ENCODE assay signal across 29 cellular contexts in genomic region chr12:65302891-65303290, GRCh38. TPM values are rescaled to one million over a fixed set of nuclear protein-coding genes. Genes with fewer than 3 reads are reported as not detected.
"Had no signal": no experiment of that assay in that cellular context is flagged by ENCODE, and none has a peak within 500 bp of the region (broad histone marks: within the 10 kb centered on the region; RNA-seq: fewer than 3 reads in every experiment).

No MANE protein-coding gene starts in this region.

- H3K9me3 Mint-ChIP-seq: activated CD4-positive, alpha-beta memory T cell treated with anti-CD3 and anti-CD28 coated beads for 36 hours; activated CD4-positive, alpha-beta T cell treated with anti-CD3 and anti-CD28 coated beads, Interleukin-2, amount 10 ng/mL, durations not matched to agents 24 days and 14 days; activated naive CD4-positive, alpha-beta T cell treated with anti-CD3 and anti-CD28 coated beads, Interleukin-2, amount 10 ng/mL, durations not matched to agents 7 days and 5 days; activated naive CD4-positive, alpha-beta T cell treated with anti-CD3 and anti-CD28 coated beads, Interleukin-2, amount 50 U/mL, for 72 hours; activated naive CD8-positive, alpha-beta T cell treated with anti-CD3 and anti-CD28 coated beads, Interleukin-2, amount 10 ng/mL, durations not matched to agents 7 days and 5 days; activated T-helper 1 cell treated with anti-CD3 and anti-CD28 coated beads, Interleukin-12 subunit alpha, Interleukin-12 subunit beta, Interleukin-2, Interleukin-4 antibody, amounts not matched to agents 30 ng/mL and 10 ng/mL and 1 ng/mL, durations not matched to agents 14 hours and 24 hours and 36 hours; brain; central memory CD8-positive, alpha-beta T cell had no signal

- H3K36me3 ChIP-seq: ascending aorta, breast epithelium, cardiac muscle cell, colonic mucosa, esophagus squamous epithelium had no signal

- H3K9me3 ChIP-seq: ascending aorta, breast epithelium, colonic mucosa, esophagus squamous epithelium had no signal

- H3K27ac Mint-ChIP-seq: activated CD4-positive, alpha-beta memory T cell treated with anti-CD3 and anti-CD28 coated beads for 36 hours; activated CD4-positive, alpha-beta T cell treated with anti-CD3 and anti-CD28 coated beads for 36 hours; activated CD4-positive, alpha-beta T cell treated with anti-CD3 and anti-CD28 coated beads, Interleukin-2, amount 10 ng/mL, durations not matched to agents 24 days and 14 days; activated CD8-positive, alpha-beta memory T cell treated with anti-CD3 and anti-CD28 coated beads, Interleukin-2, amount 10 ng/mL, durations not matched to agents 7 days and 5 days; activated CD8-positive, alpha-beta T cell treated with anti-CD3 and anti-CD28 coated beads, Interleukin-2, amount 10 ng/mL, durations not matched to agents 7 days and 5 days; activated naive CD4-positive, alpha-beta T cell treated with anti-CD3 and anti-CD28 coated beads, Interleukin-2, amount 10 ng/mL, durations not matched to agents 7 days and 5 days; activated naive CD4-positive, alpha-beta T cell treated with anti-CD3 and anti-CD28 coated beads, Interleukin-2, amount 50 U/mL, for 72 hours; activated naive CD8-positive, alpha-beta T cell treated with anti-CD3 and anti-CD28 coated beads, Interleukin-2, amount 10 ng/mL, durations not matched to agents 7 days and 5 days; activated T-helper 1 cell treated with anti-CD3 and anti-CD28 coated beads, Interleukin-12 subunit alpha, Interleukin-12 subunit beta, Interleukin-2, Interleukin-4 antibody, amounts not matched to agents 30 ng/mL and 10 ng/mL and 1 ng/mL, durations not matched to agents 14 hours and 24 hours and 36 hours; brain had no signal

- ATAC-seq: activated CD4-positive, alpha-beta T cell treated with anti-CD3 and anti-CD28 coated beads for 36 hours; activated CD8-positive, alpha-beta memory T cell treated with anti-CD3 and anti-CD28 coated beads, Interleukin-2, amount 10 ng/mL, durations not matched to agents 7 days and 5 days; activated CD8-positive, alpha-beta T cell treated with anti-CD3 and anti-CD28 coated beads, Interleukin-2, amount 10 ng/mL, durations not matched to agents 7 days and 5 days; activated naive CD4-positive, alpha-beta T cell treated with anti-CD3 and anti-CD28 coated beads, Interleukin-2, amount 50 U/mL, for 72 hours had no signal

- H3K4me1 ChIP-seq: breast epithelium, colonic mucosa had no signal

- DNase-seq: activated CD4-positive, alpha-beta memory T cell treated with anti-CD3 and anti-CD28 coated beads for 36 hours; activated CD4-positive, alpha-beta T cell treated with anti-CD3 and anti-CD28 coated beads for 36 hours; activated CD4-positive, alpha-beta T cell treated with anti-CD3 and anti-CD28 coated beads, Interleukin-2, amount 10 ng/mL, durations not matched to agents 24 days and 14 days; activated CD4-positive, CD25-positive, alpha-beta regulatory T cell; activated CD4-positive, CD25-positive, alpha-beta regulatory T cell treated with anti-CD3 and anti-CD28 coated beads, Interleukin-2, amount 50 U/mL, for 72 hours; activated CD8-positive, alpha-beta memory T cell treated with anti-CD3 and anti-CD28 coated beads, Interleukin-2, amount 10 ng/mL, durations not matched to agents 7 days and 5 days; activated CD8-positive, alpha-beta memory T cell treated with anti-CD3 and anti-CD28 coated beads, Interleukin-2, amount 50 U/mL, for 4 hours; activated CD8-positive, alpha-beta T cell treated with anti-CD3 and anti-CD28 coated beads, Interleukin-2, amount 10 ng/mL, durations not matched to agents 7 days and 5 days; activated gamma-delta T cell; activated naive CD4-positive, alpha-beta T cell; activated naive CD4-positive, alpha-beta T cell treated with anti-CD3 and anti-CD28 coated beads, Interleukin-2, amount 10 ng/mL, durations not matched to agents 7 days and 5 days; activated naive CD8-positive, alpha-beta T cell treated with anti-CD3 and anti-CD28 coated beads, Interleukin-2, amount 10 ng/mL, durations not matched to agents 7 days and 5 days; activated T-cell treated with anti-CD3 and anti-CD28 coated beads, Interleukin-2, amount 50 U/mL, for 1 hour; activated T-cell treated with anti-CD3 and anti-CD28 coated beads, Interleukin-2, amount 50 U/mL, for 48 hours; colonic mucosa; effector CD8-positive, alpha-beta T cell; esophagus squamous epithelium; foreskin fibroblast; head of caudate nucleus; T-helper 2 cell had no signal

- H3K4me3 Mint-ChIP-seq: activated CD4-positive, alpha-beta memory T cell treated with anti-CD3 and anti-CD28 coated beads for 36 hours; activated CD4-positive, alpha-beta T cell treated with anti-CD3 and anti-CD28 coated beads for 36 hours; activated CD4-positive, alpha-beta T cell treated with anti-CD3 and anti-CD28 coated beads, Interleukin-2, amount 10 ng/mL, durations not matched to agents 24 days and 14 days; activated CD8-positive, alpha-beta memory T cell treated with anti-CD3 and anti-CD28 coated beads, Interleukin-2, amount 10 ng/mL, durations not matched to agents 7 days and 5 days; activated CD8-positive, alpha-beta T cell treated with anti-CD3 and anti-CD28 coated beads, Interleukin-2, amount 10 ng/mL, durations not matched to agents 7 days and 5 days; activated naive CD4-positive, alpha-beta T cell treated with anti-CD3 and anti-CD28 coated beads, Interleukin-2, amount 10 ng/mL, durations not matched to agents 7 days and 5 days; activated naive CD8-positive, alpha-beta T cell treated with anti-CD3 and anti-CD28 coated beads, Interleukin-2, amount 10 ng/mL, durations not matched to agents 7 days and 5 days; activated T-helper 1 cell treated with anti-CD3 and anti-CD28 coated beads, Interleukin-12 subunit alpha, Interleukin-12 subunit beta, Interleukin-2, Interleukin-4 antibody, amounts not matched to agents 30 ng/mL and 10 ng/mL and 1 ng/mL, durations not matched to agents 14 hours and 24 hours and 36 hours; brain; central memory CD8-positive, alpha-beta T cell had no signal

- H3K27me3 Mint-ChIP-seq: brain had no signal

- H3K4me3 ChIP-seq: ascending aorta, breast epithelium, cardiac muscle cell, colonic mucosa, esophagus squamous epithelium had no signal

- H3K36me3 Mint-ChIP-seq: activated CD4-positive, alpha-beta memory T cell treated with anti-CD3 and anti-CD28 coated beads for 36 hours; activated CD8-positive, alpha-beta memory T cell treated with anti-CD3 and anti-CD28 coated beads, Interleukin-2, amount 10 ng/mL, durations not matched to agents 7 days and 5 days; activated naive CD4-positive, alpha-beta T cell treated with anti-CD3 and anti-CD28 coated beads, Interleukin-2, amount 10 ng/mL, durations not matched to agents 7 days and 5 days; activated naive CD4-positive, alpha-beta T cell treated with anti-CD3 and anti-CD28 coated beads, Interleukin-2, amount 50 U/mL, for 72 hours; activated naive CD8-positive, alpha-beta T cell treated with anti-CD3 and anti-CD28 coated beads, Interleukin-2, amount 10 ng/mL, durations not matched to agents 7 days and 5 days; brain had no signal

- H3K27ac ChIP-seq: ascending aorta, breast epithelium, cardiac muscle cell, colonic mucosa, epithelial cell of prostate, esophagus squamous epithelium had no signal

- H3K27me3 ChIP-seq: ascending aorta, breast epithelium, cardiac muscle cell, colonic mucosa, esophagus squamous epithelium had no signal

- H3K4me1 Mint-ChIP-seq: activated CD4-positive, alpha-beta T cell treated with anti-CD3 and anti-CD28 coated beads, Interleukin-2, amount 10 ng/mL, durations not matched to agents 24 days and 14 days; activated CD8-positive, alpha-beta memory T cell treated with anti-CD3 and anti-CD28 coated beads, Interleukin-2, amount 10 ng/mL, durations not matched to agents 7 days and 5 days; activated naive CD4-positive, alpha-beta T cell treated with anti-CD3 and anti-CD28 coated beads, Interleukin-2, amount 10 ng/mL, durations not matched to agents 7 days and 5 days; activated naive CD8-positive, alpha-beta T cell treated with anti-CD3 and anti-CD28 coated beads, Interleukin-2, amount 10 ng/mL, durations not matched to agents 7 days and 5 days; central memory CD8-positive, alpha-beta T cell had no signal

RNA-seq across cellular contexts. Expression of gene MSRB3, which starts 24.4 kb away (rescaled TPM):
- total RNA-seq: activated CD4-positive, alpha-beta memory T cell treated with anti-CD3 and anti-CD28 coated beads for 36 hours; activated CD4-positive, alpha-beta T cell treated with anti-CD3 and anti-CD28 coated beads, Interleukin-2, amount 10 ng/mL, durations not matched to agents 24 days and 14 days; activated CD8-positive, alpha-beta memory T cell treated with anti-CD3 and anti-CD28 coated beads for 36 hours; activated CD8-positive, alpha-beta memory T cell treated with anti-CD3 and anti-CD28 coated beads, Interleukin-2, amount 10 ng/mL, durations not matched to agents 7 days and 5 days; activated CD8-positive, alpha-beta T cell treated with anti-CD3 and anti-CD28 coated beads, Interleukin-2, amount 10 ng/mL, durations not matched to agents 7 days and 5 days; activated naive CD8-positive, alpha-beta T cell treated with anti-CD3 and anti-CD28 coated beads, Interleukin-2, amount 10 ng/mL, durations not matched to agents 7 days and 5 days; activated T-helper 1 cell treated with anti-CD3 and anti-CD28 coated beads, Interleukin-12 subunit alpha, Interleukin-12 subunit beta, Interleukin-2, Interleukin-4 antibody, amounts not matched to agents 30 ng/mL and 10 ng/mL and 1 ng/mL, durations not matched to agents 14 hours and 24 hours and 36 hours had no signal
